ENCODE assay signal across 28 cellular contexts in the genomic region with DNA sequence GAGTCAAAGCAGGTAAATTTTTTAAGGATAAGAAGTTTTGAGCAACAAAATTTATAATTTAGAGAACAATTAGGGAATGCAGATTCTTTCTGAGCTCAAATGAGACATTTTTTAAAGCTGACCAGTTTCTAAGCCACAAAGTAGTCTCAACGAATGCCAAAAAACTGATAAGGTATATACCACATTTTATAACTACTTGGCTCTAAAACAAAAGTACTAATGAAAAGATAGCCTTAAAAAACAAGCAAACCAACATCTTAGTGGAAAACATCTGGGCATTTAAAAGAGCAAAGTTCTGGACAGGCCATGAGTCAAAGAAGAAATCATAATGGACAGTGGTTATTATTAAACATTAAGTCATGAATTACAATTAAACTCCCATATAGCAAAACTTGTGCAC.
"Had no signal": no experiment of that assay in that cellular context is flagged by ENCODE, and none has a peak within 500 bp of the region (broad histone marks: within the 10 kb centered on the region; RNA-seq: fewer than 3 reads in every experiment).

No MANE protein-coding gene starts in this region.

- H3K27me3 ChIP-seq: esophagus squamous epithelium, heart right ventricle, left lung, neutrophil, right lobe of liver, suprapubic skin, transverse colon, upper lobe of right lung, uterus had no signal

- H3K9me3 ChIP-seq: esophagus squamous epithelium, heart right ventricle, left lung, mucosa of descending colon, neutrophil, pancreas, right lobe of liver, suprapubic skin, transverse colon, upper lobe of right lung, uterus had no signal

- ATAC-seq: effector memory CD8-positive, alpha-beta T cell; heart right ventricle; left cardiac atrium; left lung; mucosa of descending colon; natural killer cell treated with Interleukin-12 subunit alpha and Interleukin-12 subunit beta and Interleukin-15 and Interleukin-18, amount 100 ng/mL, for 72 hours; pancreas; right lobe of liver; stimulated activated naive CD8-positive, alpha-beta T cell treated with anti-CD3 and anti-CD28 coated beads, Interleukin-15, amount 100 ng/mL, for 72 hours; upper lobe of right lung had no signal

- H3K4me3 ChIP-seq: esophagus squamous epithelium, heart right ventricle, left lung, mucosa of descending colon, pancreas, right lobe of liver, suprapubic skin, transverse colon, upper lobe of right lung, uterus had no signal

- DNase-seq: cortex of kidney; effector memory CD8-positive, alpha-beta T cell; erythroblast; esophagus squamous epithelium; foreskin melanocyte; glutamatergic neuron; heart right ventricle; hippocampal formation; left cardiac atrium; left lung; mesenchymal stem cell; mucosa of descending colon; naive B cell; pancreas; right lobe of liver; small intestine; stimulated activated CD4-positive, alpha-beta T cell treated with anti-CD3 and anti-CD28 coated beads, Interleukin-12 subunit alpha, Interleukin-12 subunit beta, amount 100 ng/mL, for 4 hours; stimulated activated CD4-positive, alpha-beta T cell treated with anti-CD3 and anti-CD28 coated beads, Interleukin-1b, Interleukin-23, amount 100 ng/mL, for 48 hours; stimulated activated CD4-positive, alpha-beta T cell treated with anti-CD3 and anti-CD28 coated beads, Interleukin-4, amount 100 ng/mL, for 1 hour; stimulated activated CD8-positive, alpha-beta memory T cell treated with anti-CD3 and anti-CD28 coated beads, Interleukin-4, amount 100 ng/mL, for 48 hours; stimulated activated naive CD4-positive, alpha-beta T cell; stimulated activated naive CD8-positive, alpha-beta T cell treated with anti-CD3 and anti-CD28 coated beads, Interleukin-15, amount 100 ng/mL, for 72 hours; transverse colon; upper lobe of right lung; uterus had no signal

- H3K36me3 ChIP-seq: esophagus squamous epithelium, heart right ventricle, left lung, neutrophil, pancreas, right lobe of liver, suprapubic skin, transverse colon, upper lobe of right lung, uterus had no signal

- H3K27ac ChIP-seq: esophagus squamous epithelium, heart right ventricle, left lung, neutrophil, pancreas, right lobe of liver, suprapubic skin, transverse colon, upper lobe of right lung, uterus had no signal

- H3K4me1 ChIP-seq: esophagus squamous epithelium, heart right ventricle, left lung, pancreas, right lobe of liver, suprapubic skin, transverse colon, upper lobe of right lung, uterus had no signal
